In the genomic region with DNA sequence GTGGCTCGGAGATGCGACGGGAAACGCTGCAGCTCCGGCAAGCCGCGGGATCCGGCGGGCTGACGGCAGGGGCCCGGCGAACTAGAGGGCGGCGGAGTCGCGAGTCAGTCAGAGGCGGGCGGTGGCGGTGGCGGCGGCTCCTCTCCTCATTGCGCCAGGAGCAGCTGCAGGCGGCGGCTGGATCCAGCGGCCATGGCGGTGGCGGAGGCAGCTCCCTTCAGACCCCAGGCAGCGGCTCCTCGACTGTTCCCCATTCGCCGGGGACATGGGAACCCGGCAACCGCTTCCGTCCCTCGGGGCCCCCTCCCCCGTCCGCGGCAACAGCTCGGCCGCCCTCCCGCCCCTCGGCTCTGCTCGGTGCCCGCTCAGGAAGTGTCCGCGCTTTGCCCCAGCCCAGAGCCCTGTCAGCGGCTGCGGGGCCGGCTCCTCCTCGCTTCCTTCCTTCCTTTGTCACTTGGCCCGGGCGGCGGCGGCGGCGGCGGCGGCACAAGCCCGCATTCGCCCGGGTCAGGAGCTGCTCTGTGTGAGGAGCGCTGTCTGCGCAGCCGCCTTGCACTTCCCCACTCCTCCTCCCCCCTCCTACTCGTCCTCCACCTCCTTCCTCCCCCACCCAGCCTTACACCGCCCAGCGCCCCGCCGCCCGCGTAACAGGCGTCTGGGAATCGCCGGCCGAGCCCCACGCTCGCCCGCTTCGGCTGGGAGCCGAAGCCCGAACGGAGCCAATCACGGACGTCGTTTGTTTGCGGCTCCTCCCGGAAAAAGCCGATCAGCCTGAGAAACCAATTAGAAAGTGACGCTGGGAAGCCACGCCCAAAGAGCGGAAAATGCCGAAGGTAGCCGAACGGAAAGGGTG, we compare ENCODE assay signal across 1 cellular context.
TF ChIP-seq lines count a peak whose summit lies in the region.

Gene GSK3B (minus strand): TSS at position 525 of the 853 bp plus-strand sequence. CDS start 1,013 bp downstream, outside the sequence.

TF ChIP-seq in GM23338, 12 proteins besides CTCF, POLR2A, EP300 and RAD21 (continued from another document):
- TF ChIP-seq, protein P1, sequence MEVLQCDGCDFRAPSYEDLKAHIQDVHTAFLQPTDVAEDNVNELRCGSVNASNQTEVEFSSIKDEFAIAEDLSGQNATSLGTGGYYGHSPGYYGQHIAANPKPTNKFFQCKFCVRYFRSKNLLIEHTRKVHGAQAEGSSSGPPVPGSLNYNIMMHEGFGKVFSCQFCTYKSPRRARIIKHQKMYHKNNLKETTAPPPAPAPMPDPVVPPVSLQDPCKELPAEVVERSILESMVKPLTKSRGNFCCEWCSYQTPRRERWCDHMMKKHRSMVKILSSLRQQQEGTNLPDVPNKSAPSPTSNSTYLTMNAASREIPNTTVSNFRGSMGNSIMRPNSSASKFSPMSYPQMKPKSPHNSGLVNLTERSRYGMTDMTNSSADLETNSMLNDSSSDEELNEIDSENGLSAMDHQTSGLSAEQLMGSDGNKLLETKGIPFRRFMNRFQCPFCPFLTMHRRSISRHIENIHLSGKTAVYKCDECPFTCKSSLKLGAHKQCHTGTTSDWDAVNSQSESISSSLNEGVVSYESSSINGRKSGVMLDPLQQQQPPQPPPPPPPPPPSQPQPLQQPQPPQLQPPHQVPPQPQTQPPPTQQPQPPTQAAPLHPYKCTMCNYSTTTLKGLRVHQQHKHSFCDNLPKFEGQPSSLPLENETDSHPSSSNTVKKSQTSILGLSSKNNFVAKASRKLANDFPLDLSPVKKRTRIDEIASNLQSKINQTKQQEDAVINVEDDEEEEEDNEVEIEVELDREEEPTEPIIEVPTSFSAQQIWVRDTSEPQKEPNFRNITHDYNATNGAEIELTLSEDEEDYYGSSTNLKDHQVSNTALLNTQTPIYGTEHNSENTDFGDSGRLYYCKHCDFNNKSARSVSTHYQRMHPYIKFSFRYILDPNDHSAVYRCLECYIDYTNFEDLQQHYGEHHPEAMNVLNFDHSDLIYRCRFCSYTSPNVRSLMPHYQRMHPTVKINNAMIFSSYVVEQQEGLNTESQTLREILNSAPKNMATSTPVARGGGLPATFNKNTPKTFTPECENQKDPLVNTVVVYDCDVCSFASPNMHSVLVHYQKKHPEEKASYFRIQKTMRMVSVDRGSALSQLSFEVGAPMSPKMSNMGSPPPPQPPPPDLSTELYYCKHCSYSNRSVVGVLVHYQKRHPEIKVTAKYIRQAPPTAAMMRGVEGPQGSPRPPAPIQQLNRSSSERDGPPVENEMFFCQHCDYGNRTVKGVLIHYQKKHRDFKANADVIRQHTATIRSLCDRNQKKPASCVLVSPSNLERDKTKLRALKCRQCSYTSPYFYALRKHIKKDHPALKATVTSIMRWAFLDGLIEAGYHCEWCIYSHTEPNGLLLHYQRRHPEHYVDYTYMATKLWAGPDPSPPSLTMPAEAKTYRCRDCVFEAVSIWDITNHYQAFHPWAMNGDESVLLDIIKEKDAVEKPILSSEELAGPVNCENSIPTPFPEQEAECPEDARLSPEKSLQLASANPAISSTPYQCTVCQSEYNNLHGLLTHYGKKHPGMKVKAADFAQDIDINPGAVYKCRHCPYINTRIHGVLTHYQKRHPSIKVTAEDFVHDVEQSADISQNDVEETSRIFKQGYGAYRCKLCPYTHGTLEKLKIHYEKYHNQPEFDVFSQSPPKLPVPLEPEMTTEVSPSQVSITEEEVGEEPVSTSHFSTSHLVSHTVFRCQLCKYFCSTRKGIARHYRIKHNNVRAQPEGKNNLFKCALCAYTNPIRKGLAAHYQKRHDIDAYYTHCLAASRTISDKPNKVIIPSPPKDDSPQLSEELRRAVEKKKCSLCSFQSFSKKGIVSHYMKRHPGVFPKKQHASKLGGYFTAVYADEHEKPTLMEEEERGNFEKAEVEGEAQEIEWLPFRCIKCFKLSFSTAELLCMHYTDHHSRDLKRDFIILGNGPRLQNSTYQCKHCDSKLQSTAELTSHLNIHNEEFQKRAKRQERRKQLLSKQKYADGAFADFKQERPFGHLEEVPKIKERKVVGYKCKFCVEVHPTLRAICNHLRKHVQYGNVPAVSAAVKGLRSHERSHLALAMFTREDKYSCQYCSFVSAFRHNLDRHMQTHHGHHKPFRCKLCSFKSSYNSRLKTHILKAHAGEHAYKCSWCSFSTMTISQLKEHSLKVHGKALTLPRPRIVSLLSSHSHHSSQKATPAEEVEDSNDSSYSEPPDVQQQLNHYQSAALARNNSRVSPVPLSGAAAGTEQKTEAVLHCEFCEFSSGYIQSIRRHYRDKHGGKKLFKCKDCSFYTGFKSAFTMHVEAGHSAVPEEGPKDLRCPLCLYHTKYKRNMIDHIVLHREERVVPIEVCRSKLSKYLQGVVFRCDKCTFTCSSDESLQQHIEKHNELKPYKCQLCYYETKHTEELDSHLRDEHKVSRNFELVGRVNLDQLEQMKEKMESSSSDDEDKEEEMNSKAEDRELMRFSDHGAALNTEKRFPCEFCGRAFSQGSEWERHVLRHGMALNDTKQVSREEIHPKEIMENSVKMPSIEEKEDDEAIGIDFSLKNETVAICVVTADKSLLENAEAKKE (CRISPR knock-in tag; IDR thresholded peaks at IDR 0.05): no peak
- TF ChIP-seq ZNF331 (CRISPR knock-in tag; IDR thresholded peaks at IDR 0.05; ENCODE audit: low read depth) (no peak), REST (IDR thresholded peaks at IDR 0.05; ENCODE audit: unreplicated experiment) (no peak), POLR2AphosphoS5 (IDR thresholded peaks at IDR 0.05; ENCODE audit: low read depth) (peak; percentile 72), STAT1 (IDR thresholded peaks at IDR 0.05; ENCODE audit: unreplicated experiment) (no peak), ZNF114 (CRISPR knock-in tag; IDR thresholded peaks at IDR 0.05) (no peak)
